8 cellular contexts compared by ENCODE assay signal in genomic region chr1:203480525-203481084, GRCh38. TPM values are rescaled to one million over a fixed set of nuclear protein-coding genes. Genes with fewer than 3 reads are reported as not detected.
DNase-seq lines count a peak whose midpoint lies in the region; ATAC-seq and TF ChIP-seq lines count a peak whose summit lies in the region.

No MANE protein-coding gene starts in this region.

- no peaks in the 10 kb centered on the region for H3K9me3 ChIP-seq in CD8-positive, alpha-beta memory T cell (ENCODE audit: low read length)
- H3K9me3 ChIP-seq in T-helper 17 cell (ENCODE audit: control insufficient read depth, low read length, poor library complexity, severe bottlenecking) (no peaks in the 10 kb centered on the region), right lobe of liver (no peaks in the 10 kb centered on the region)

- no peak overlapping the region for H3K27ac ChIP-seq in CD8-positive, alpha-beta memory T cell (ENCODE audit: low read depth, low read length)
- peak overlapping the region in 1 of 3 donors; percentile 26 for H3K27ac ChIP-seq in right lobe of liver

- no peak overlapping the region for H3K4me3 Mint-ChIP-seq in CD8-positive, alpha-beta memory T cell
- H3K4me3 Mint-ChIP-seq in T-helper 17 cell = no peak overlapping the region
- no peak overlapping the region for H3K4me3 Mint-ChIP-seq in stimulated activated memory B cell treated with anti-CD40 and anti-IgM and Interleukin-4, amounts not matched to agents 10 μg/mL and 1 μg/mL and 100 μg/mL, for 72 hours

- CTCF ChIA-PET in CD8-positive, alpha-beta memory T cell (lab: Charles Lee) = interaction anchor here (1.5 to 2.4 kb wide), 2 partner anchors 140 to 213 kb away, joined by 5 to 8 read pairs; no protein-coding TSS in a partner anchor

- intact Hi-C loops in right lobe of liver (cut with DNase I) = loop anchor here in 1 of 2 donors (10.0 kb wide), 1 partner anchor 206 kb away; no protein-coding TSS in a partner anchor

- no peak overlapping the region for H3K4me3 ChIP-seq in CD8-positive, alpha-beta memory T cell (ENCODE audit: low read length)
- H3K4me3 ChIP-seq in cardiac fibroblast (replicated peaks in 1 of 2; ENCODE audit: low read depth in 2 of 2, low read length in 2 of 2) = no peak overlapping the region
- H3K4me3 ChIP-seq in right lobe of liver = no peak overlapping the region

- no peak for TF ChIP-seq POLR2A in right lobe of liver (IDR thresholded peaks at IDR 0.05)

- peak; percentile 9 to 81 (median 17) for DNase-seq in CD8-positive, alpha-beta memory T cell
- peak; percentile 79 for DNase-seq in NCI-H1092 treated with DMSO at 0.1 percent for 48 hours (lab: John Stamatoyannopoulos, UW)
- DNase-seq in T-helper 17 cell = peak; percentile 21 to 31 (median 28)
- peak; percentile 68 to 97 for DNase-seq in cardiac fibroblast (ENCODE audit: low read depth in 2 of 2)
- DNase-seq in right lobe of liver = peak in 1 of 3 donors; percentile 55
- no peak for DNase-seq in KG1 (lab: John Stamatoyannopoulos, UW)

- H3K27ac Mint-ChIP-seq in CD8-positive, alpha-beta memory T cell = peak overlapping the region in 2 of 8 donors; percentile 12 to 13
- H3K27ac Mint-ChIP-seq in T-helper 17 cell = no peak overlapping the region
- H3K27ac Mint-ChIP-seq in stimulated activated memory B cell treated with anti-CD40 and anti-IgM and Interleukin-4, amounts not matched to agents 10 μg/mL and 1 μg/mL and 100 μg/mL, for 72 hours = no peak overlapping the region

- no peaks in the 10 kb centered on the region for H3K4me1 ChIP-seq in CD8-positive, alpha-beta memory T cell (ENCODE audit: insufficient read depth, low read length)
- no peaks in the 10 kb centered on the region for H3K4me1 ChIP-seq in right lobe of liver

- H3K27me3 ChIP-seq in CD8-positive, alpha-beta memory T cell (ENCODE audit: insufficient read depth, low read length, poor library complexity, severe bottlenecking) = peaks cover 5% of the 10 kb centered on the region
- no peaks in the 10 kb centered on the region for H3K27me3 ChIP-seq in right lobe of liver

- POLR2A ChIA-PET in CD8-positive, alpha-beta memory T cell (lab: Charles Lee) = no interaction called here

- H3K4me1 Mint-ChIP-seq in CD8-positive, alpha-beta memory T cell = peaks cover 5 to 12% (median 12%) of the 10 kb centered on the region in 3 donors
- H3K4me1 Mint-ChIP-seq in T-helper 17 cell = peaks cover 11% of the 10 kb centered on the region
- peaks cover 16% of the 10 kb centered on the region for H3K4me1 Mint-ChIP-seq in stimulated activated memory B cell treated with anti-CD40 and anti-IgM and Interleukin-4, amounts not matched to agents 10 μg/mL and 1 μg/mL and 100 μg/mL, for 72 hours

- no peaks in the 10 kb centered on the region for H3K36me3 ChIP-seq in CD8-positive, alpha-beta memory T cell (ENCODE audit: insufficient read depth, low read length)
- no peaks in the 10 kb centered on the region for H3K36me3 ChIP-seq in right lobe of liver

- 10% methylated on average over 2 of the region's 6 CpGs for WGBS in right lobe of liver (ENCODE audit: insufficient coverage, low coverage, low lambda C conversion rate, missing lambda C conversion rate)

- ATAC-seq in T-helper 17 cell (peak; percentile 71), right lobe of liver (peak; percentile 36 to 54 (median 53)), HG03521 (IDR thresholded peaks at IDR 0.05; ENCODE audit: unreplicated experiment) (no peak)
- peak; percentile 37 for ATAC-seq in stimulated activated memory B cell treated with anti-CD40 and anti-IgM and Interleukin-4, amounts not matched to agents 10 μg/mL and 1 μg/mL and 100 μg/mL, for 72 hours

- H3K9me3 Mint-ChIP-seq in CD8-positive, alpha-beta memory T cell = no peaks in the 10 kb centered on the region
- H3K9me3 Mint-ChIP-seq in stimulated activated memory B cell treated with anti-CD40 and anti-IgM and Interleukin-4, amounts not matched to agents 10 μg/mL and 1 μg/mL and 100 μg/mL, for 72 hours = no peaks in the 10 kb centered on the region

- no peak for TF ChIP-seq CTCF in cardiac fibroblast (IDR thresholded peaks at IDR 0.05; ENCODE audit: low read depth, low read length)
- TF ChIP-seq CTCF in right lobe of liver (IDR thresholded peaks at IDR 0.05) = no peak

- H3K27me3 Mint-ChIP-seq in CD8-positive, alpha-beta memory T cell = peaks cover 1 to 15% of the 10 kb centered on the region in 2 donors
- H3K27me3 Mint-ChIP-seq in T-helper 17 cell = peaks cover 18% of the 10 kb centered on the region
- peaks cover 10% of the 10 kb centered on the region for H3K27me3 Mint-ChIP-seq in stimulated activated memory B cell treated with anti-CD40 and anti-IgM and Interleukin-4, amounts not matched to agents 10 μg/mL and 1 μg/mL and 100 μg/mL, for 72 hours

- no peaks in the 10 kb centered on the region for H3K36me3 Mint-ChIP-seq in CD8-positive, alpha-beta memory T cell
- peaks cover 5% of the 10 kb centered on the region for H3K36me3 Mint-ChIP-seq in T-helper 17 cell (ENCODE audit: low read depth)
- H3K36me3 Mint-ChIP-seq in stimulated activated memory B cell treated with anti-CD40 and anti-IgM and Interleukin-4, amounts not matched to agents 10 μg/mL and 1 μg/mL and 100 μg/mL, for 72 hours = no peaks in the 10 kb centered on the region

RNA-seq across cellular contexts. Expression of gene PRELP, which starts 5.0 kb away (rescaled TPM):
- total RNA-seq in CD8-positive, alpha-beta memory T cell = not detected
- polyA plus RNA-seq in CD8-positive, alpha-beta memory T cell = not detected
- total RNA-seq in T-helper 17 cell (not detected), right lobe of liver (10 to 100 TPM in 1 of 6 experiments, 1 to 10 TPM in 5; 3.8 to 10.8 (median 5.4) TPM)

RNA-seq across cellular contexts. Expression of gene OPTC, which starts 13.3 kb away (rescaled TPM):
- not detected for total RNA-seq in CD8-positive, alpha-beta memory T cell
- not detected for polyA plus RNA-seq in CD8-positive, alpha-beta memory T cell
- total RNA-seq in T-helper 17 cell (not detected), right lobe of liver (not detected)

Comparison
In these comparisons a context has a peak if more than half of its experiments do, and no peak if none do; other contexts are left out.
1. RNA of gene PRELP, which starts 5.0 kb away (total RNA-seq): 3.8 to 10.8 TPM in right lobe of liver; not detected in CD8-positive, alpha-beta memory T cell and not detected in T-helper 17 cell; every median in the first group is over 4 times any median in the second.